In genomic region chr19:13115936-13116281, GRCh38 we compare ENCODE assay signal across 7 cellular contexts. TPM values are rescaled to one million over a fixed set of nuclear protein-coding genes. Genes with fewer than 3 reads are reported as not detected.
DNase-seq lines count a peak whose midpoint lies in the region; ATAC-seq lines count a peak whose summit lies in the region.

No MANE protein-coding gene starts in this region.

- peak overlapping the region; percentile 88 for H3K4me3 ChIP-seq in HUES64 (ENCODE audit: low read length)
- H3K4me3 ChIP-seq in stomach smooth muscle (ENCODE audit: low read length in 2 of 2) = peak overlapping the region; percentile 98 to 99

- peaks cover 5 to 16% (median 15%) of the 10 kb centered on the region in 3 donors for H3K27me3 Mint-ChIP-seq in immature natural killer cell (ENCODE audit: low read depth in 3 of 3)

- H3K27me3 ChIP-seq in HUES64 (ENCODE audit: insufficient read depth, low read length) (no peaks in the 10 kb centered on the region), stomach smooth muscle (ENCODE audit: control insufficient read depth in 1 of 2, insufficient read depth in 2 of 2, low read length in 2 of 2) (no peaks in the 10 kb centered on the region)

- H3K36me3 ChIP-seq in HUES64 (ENCODE audit: insufficient read depth, low read length) (peaks cover 37% of the 10 kb centered on the region), stomach smooth muscle (ENCODE audit: control insufficient read depth in 2 of 2, insufficient read depth in 2 of 2, low read length in 2 of 2) (peaks cover 4 to 8% of the 10 kb centered on the region in 2 donors)

- H3K9me3 ChIP-seq in HUES64 (ENCODE audit: insufficient read depth, low read depth, low read length) (no peaks in the 10 kb centered on the region), stomach smooth muscle (ENCODE audit: control insufficient read depth in 2 of 2, low read length in 2 of 2) (no peaks in the 10 kb centered on the region)

- no peak for DNase-seq in activated naive CD4-positive, alpha-beta T cell treated with anti-CD3 and anti-CD28 coated beads, Interleukin-2, amount 50 U/mL, for 72 hours (ENCODE audit: low spot score in 2 of 2)
- no peak for DNase-seq in immature natural killer cell
- DNase-seq in NCI-H82 treated with DMSO at 0.1 percent for 48 hours (lab: John Stamatoyannopoulos, UW; ENCODE audit: unreplicated experiment) = no peak
- DNase-seq in NCI-H1105 treated with DMSO at 0.1 percent for 48 hours (lab: John Stamatoyannopoulos, UW) = no peak

- H3K4me1 ChIP-seq in HUES64 (ENCODE audit: insufficient read depth, low read length) (peaks cover 23% of the 10 kb centered on the region), stomach smooth muscle (ENCODE audit: control insufficient read depth, insufficient read depth, low read length) (peaks cover 38% of the 10 kb centered on the region)

- H3K4me3 Mint-ChIP-seq in immature natural killer cell = peak overlapping the region; percentile 87 to 97 (median 95)

- H3K36me3 Mint-ChIP-seq in activated naive CD4-positive, alpha-beta T cell treated with anti-CD3 and anti-CD28 coated beads, Interleukin-2, amount 50 U/mL, for 72 hours = peaks cover 12 to 29% of the 10 kb centered on the region in 2 donors
- no peaks in the 10 kb centered on the region for H3K36me3 Mint-ChIP-seq in immature natural killer cell

- no peaks in the 10 kb centered on the region for H3K9me3 Mint-ChIP-seq in activated naive CD4-positive, alpha-beta T cell treated with anti-CD3 and anti-CD28 coated beads, Interleukin-2, amount 50 U/mL, for 72 hours
- H3K9me3 Mint-ChIP-seq in immature natural killer cell = no peaks in the 10 kb centered on the region

- peaks cover 40 to 48% of the 10 kb centered on the region in 2 donors for H3K4me1 Mint-ChIP-seq in immature natural killer cell

- H3K27ac Mint-ChIP-seq in activated naive CD4-positive, alpha-beta T cell treated with anti-CD3 and anti-CD28 coated beads, Interleukin-2, amount 50 U/mL, for 72 hours = peak overlapping the region; percentile 90 to 92
- peak overlapping the region in 4 of 6 donors; percentile 36 to 90 (median 76) for H3K27ac Mint-ChIP-seq in immature natural killer cell

- WGBS in HUES64 = 2% methylated on average over 18 of the region's 18 CpGs

- H3K9ac ChIP-seq in HUES64 (ENCODE audit: low read depth, low read length) (peak overlapping the region; percentile 96), stomach smooth muscle (ENCODE audit: low read length in 2 of 2) (peak overlapping the region; percentile 90 to 92)

- ATAC-seq in activated naive CD4-positive, alpha-beta T cell treated with anti-CD3 and anti-CD28 coated beads, Interleukin-2, amount 50 U/mL, for 72 hours = no peak
- ATAC-seq in HG02973 (IDR thresholded peaks at IDR 0.05; ENCODE audit: unreplicated experiment) = no peak

- H3K27ac ChIP-seq in HUES64 (ENCODE audit: low read depth, low read length) (peak overlapping the region; percentile 93), stomach smooth muscle (ENCODE audit: low read length) (peak overlapping the region; percentile 69)

RNA-seq across cellular contexts. Expression of gene TRMT1, which starts 0.6 kb away (rescaled TPM):
- polyA plus RNA-seq in HUES64 (2013, experiment 1 of 2) = 53.1 TPM
- polyA plus RNA-seq in HUES64 (2013, experiment 2 of 2) = 43.1 TPM
- total RNA-seq in activated naive CD4-positive, alpha-beta T cell treated with anti-CD3 and anti-CD28 coated beads, Interleukin-2, amount 50 U/mL, for 72 hours = 10 to 100 TPM; 65.5 to 82.4 TPM
- polyA plus RNA-seq in immature natural killer cell = 10 to 100 TPM; 13.2 to 16.5 (median 16.3) TPM

RNA-seq across cellular contexts. Expression of gene NACC1, which starts 2.2 kb away (rescaled TPM):
- 102 TPM for polyA plus RNA-seq in HUES64 (2013, experiment 1 of 2)
- polyA plus RNA-seq in HUES64 (2013, experiment 2 of 2) = 90.5 TPM
- 10 to 100 TPM; 56.0 to 67.0 TPM for total RNA-seq in activated naive CD4-positive, alpha-beta T cell treated with anti-CD3 and anti-CD28 coated beads, Interleukin-2, amount 50 U/mL, for 72 hours
- polyA plus RNA-seq in immature natural killer cell = 1 to 10 TPM in 2 of 3 donors, not detected in 1; 1.2 to 2.8 TPM

RNA-seq across cellular contexts. Expression of gene LYL1, which starts 13.3 kb away (rescaled TPM):
- 0.50 TPM for polyA plus RNA-seq in HUES64 (2013, experiment 1 of 2)
- polyA plus RNA-seq in HUES64 (2013, experiment 2 of 2) = 0.95 TPM
- total RNA-seq in activated naive CD4-positive, alpha-beta T cell treated with anti-CD3 and anti-CD28 coated beads, Interleukin-2, amount 50 U/mL, for 72 hours = 1 to 10 TPM in 1 of 2 donors, under 1 TPM in 1; 0.71 to 3.2 TPM
- 1 to 10 TPM; 1.1 to 2.2 (median 2.1) TPM for polyA plus RNA-seq in immature natural killer cell

RNA-seq across cellular contexts. Expression of gene STX10, which starts 34.3 kb away (rescaled TPM):
- polyA plus RNA-seq in HUES64 (2013, experiment 1 of 2) = 36.1 TPM
- 36.6 TPM for polyA plus RNA-seq in HUES64 (2013, experiment 2 of 2)
- 10 to 100 TPM; 67.2 to 77.1 TPM for total RNA-seq in activated naive CD4-positive, alpha-beta T cell treated with anti-CD3 and anti-CD28 coated beads, Interleukin-2, amount 50 U/mL, for 72 hours
- 10 to 100 TPM; 56.8 to 92.5 (median 66.0) TPM for polyA plus RNA-seq in immature natural killer cell

RNA-seq across cellular contexts. Expression of gene IER2, which starts 34.3 kb away (rescaled TPM):
- 69.4 TPM for polyA plus RNA-seq in HUES64 (2013, experiment 1 of 2)
- polyA plus RNA-seq in HUES64 (2013, experiment 2 of 2) = 82.7 TPM
- total RNA-seq in activated naive CD4-positive, alpha-beta T cell treated with anti-CD3 and anti-CD28 coated beads, Interleukin-2, amount 50 U/mL, for 72 hours = 100 to 1,000 TPM; 111 to 174 TPM
- polyA plus RNA-seq in immature natural killer cell = 100 to 1,000 TPM; 395 to 487 (median 487) TPM
